1 cellular context compared by ENCODE assay signal in genomic region chr16:29899516-29900101, GRCh38.
TF ChIP-seq lines count a peak whose summit lies in the region.

TSS of gene SEZ6L2 (minus strand) at chr16:29899550. CDS start at chr16:29899019, 531 bp downstream.

TF ChIP-seq in A549, 52 proteins besides CTCF, POLR2A, EP300 and RAD21 (continued from another document):
- peak; percentile 99 for TF ChIP-seq REST (IDR thresholded peaks at IDR 0.05)
- TF ChIP-seq HDAC2 (IDR thresholded peaks at IDR 0.05): 0 out of 2 replicates have a peak, but pooled peaks have one; percentile 44
- 0 out of 2 replicates have a peak, but pooled peaks have one; percentile 52 for TF ChIP-seq MAZ (IDR thresholded peaks at IDR 0.05; ENCODE audit: borderline replicate concordance, low read depth, low read length)
- TF ChIP-seq EHMT2 (IDR thresholded peaks at IDR 0.05; ENCODE audit: low read depth): peak; percentile 90
- TF ChIP-seq HOXB13 (CRISPR knock-in tag; IDR thresholded peaks at IDR 0.05; ENCODE audit: low read depth): peak; percentile 44; the same call in 1 of the 2 replicates
- no peak for TF ChIP-seq JUNB (IDR thresholded peaks at IDR 0.05)
- TF ChIP-seq SREBF2 (IDR thresholded peaks at IDR 0.05): no peak
- no peak for TF ChIP-seq NR3C1 (IDR thresholded peaks at IDR 0.05)
- no peak for TF ChIP-seq NPAS2 (CRISPR knock-in tag; IDR thresholded peaks at IDR 0.05; ENCODE audit: borderline replicate concordance)
- no peak for TF ChIP-seq USF2 (IDR thresholded peaks at IDR 0.05)
- no peak for TF ChIP-seq ESRRA (IDR thresholded peaks at IDR 0.05; ENCODE audit: borderline replicate concordance, low read length)
- TF ChIP-seq HES2 (IDR thresholded peaks at IDR 0.05): no peak
- TF ChIP-seq CHD2 (IDR thresholded peaks at IDR 0.05; ENCODE audit: low read length, partially characterized antibody): no peak
- TF ChIP-seq FOXS1 (CRISPR knock-in tag; IDR thresholded peaks at IDR 0.05): no peak
